Comparison of ENCODE assay signal across 10 cellular contexts in genomic region chr16:19130385-19130784, GRCh38. TPM values are rescaled to one million over a fixed set of nuclear protein-coding genes. Genes with fewer than 3 reads are reported as not detected.
DNase-seq lines count a peak whose midpoint lies in the region; ATAC-seq and TF ChIP-seq lines count a peak whose summit lies in the region.
"Had no signal": no experiment of that assay in that cellular context is flagged by ENCODE, and none has a peak within 500 bp of the region (broad histone marks: within the 10 kb centered on the region; RNA-seq: fewer than 3 reads in every experiment).

No MANE protein-coding gene starts in this region.

- H3K4me1 ChIP-seq in mammary epithelial cell (ENCODE audit: insufficient read depth, low read length) = peaks cover 9% of the 10 kb centered on the region
- peaks cover 25% of the 10 kb centered on the region for H3K4me1 ChIP-seq in mucosa of descending colon (ENCODE audit: low read depth)
- peaks cover 10 to 38% (median 25%) of the 10 kb centered on the region in 4 donors for H3K4me1 ChIP-seq in transverse colon

- H3K4me1 Mint-ChIP-seq in MCF 10A (ENCODE audit: insufficient read depth, unreplicated experiment) = peaks cover 24% of the 10 kb centered on the region
- peaks cover 19% of the 10 kb centered on the region for H3K4me1 Mint-ChIP-seq in central memory CD8-positive, alpha-beta T cell

- no peaks in the 10 kb centered on the region for H3K79me2 ChIP-seq in mammary epithelial cell (ENCODE audit: insufficient read depth, low read length)

- H3K4me3 Mint-ChIP-seq in MCF 10A (ENCODE audit: unreplicated experiment) = no peak overlapping the region
- H3K4me3 Mint-ChIP-seq in central memory CD8-positive, alpha-beta T cell = peak overlapping the region; percentile 18

- peak overlapping the region; percentile 68 for H3K27ac Mint-ChIP-seq in MCF 10A (ENCODE audit: low read depth, unreplicated experiment)
- H3K27ac Mint-ChIP-seq in central memory CD8-positive, alpha-beta T cell (ENCODE audit: low read depth) = no peak overlapping the region

- POLR2A ChIA-PET in MCF 10A (lab: Yijun Ruan, JAX) = interaction anchor here (1.6 to 11.6 kb wide), 2 partner anchors 12 to 14 kb away, joined by 4 to 298 read pairs; partner anchors contain the start of gene ITPRIPL2

- WGBS in mammary epithelial cell (ENCODE audit: low coverage, missing lambda C conversion rate) = 100% methylated on average over 6 of the region's 7 CpGs
- WGBS in transverse colon (ENCODE audit: low coverage in 1 of 2), 2 donors = 46 to 47% methylated on average over 6 to 7 of the region's 7 CpGs

- H3K36me3 Mint-ChIP-seq in MCF 10A (ENCODE audit: insufficient read depth, unreplicated experiment) = no peaks in the 10 kb centered on the region
- H3K36me3 Mint-ChIP-seq in central memory CD8-positive, alpha-beta T cell (ENCODE audit: insufficient read depth) = no peaks in the 10 kb centered on the region

- H3K36me3 ChIP-seq in mammary epithelial cell (ENCODE audit: insufficient read depth, low read length) (no peaks in the 10 kb centered on the region), mucosa of descending colon (ENCODE audit: low read depth) (no peaks in the 10 kb centered on the region), transverse colon (no peaks in the 10 kb centered on the region)

- CTCF ChIA-PET in MCF 10A (lab: Yijun Ruan, JAX) = interaction anchor here (1.0 to 1.3 kb wide), 2 partner anchors 14 to 17 kb away, joined by 3 read pairs; no protein-coding TSS in a partner anchor
- CTCF ChIA-PET in mammary epithelial cell (lab: Charles Lee; ENCODE audit: low non-redundant PET) = no interaction called here

- BruUV-seq in MCF 10A (replicated peaks; lab: Mats Ljungman, UMichigan) = no TSS peak
- no TSS peak for BruUV-seq in mammary epithelial cell (replicated peaks; lab: Mats Ljungman, UMichigan)

- H3K27me3 Mint-ChIP-seq in MCF 10A (ENCODE audit: insufficient read depth, unreplicated experiment) = no peaks in the 10 kb centered on the region
- no peaks in the 10 kb centered on the region for H3K27me3 Mint-ChIP-seq in central memory CD8-positive, alpha-beta T cell

- no peak for TF ChIP-seq POLR2A in transverse colon (IDR thresholded peaks at IDR 0.05)

- dilution Hi-C loops in mammary epithelial cell (cut with HindIII; ENCODE audit: low sequenced_read_pairs) = loop anchor here (25.0 kb wide), 1 partner anchor 382 kb away; the partner anchor contains the start of genes CCP110 and GDE1

- in situ Hi-C loops in mammary epithelial cell (cut with MboI; ENCODE audit: low sequenced_read_pairs in 2 of 2) (no loop called here), transverse colon (cut with MboI; ENCODE audit: low pct_ligation_motif_present in 1 of 4, low pct_unique_long_range_greater_than_20kb in 1 of 4, low sequenced_read_pairs in 3 of 4) (no loop called here)

- H3K27me3 ChIP-seq in mammary epithelial cell (ENCODE audit: insufficient read depth, low read length) = no peaks in the 10 kb centered on the region
- H3K27me3 ChIP-seq in transverse colon = no peaks in the 10 kb centered on the region

- TF ChIP-seq EP300 in transverse colon (IDR thresholded peaks at IDR 0.05; ENCODE audit: low read depth) = no peak

- no peaks in the 10 kb centered on the region for H4K20me1 ChIP-seq in mammary epithelial cell (ENCODE audit: insufficient read depth, low read length)

- DNase-seq in MCF 10A (ENCODE audit: unreplicated experiment) (no peak), mammary epithelial cell (no peak), mucosa of descending colon (no peak), transverse colon (no peak), NCI-H128 (lab: John Stamatoyannopoulos, UW; ENCODE audit: unreplicated experiment) (no peak)
- DNase-seq in central memory CD8-positive, alpha-beta T cell (ENCODE audit: low spot score in 2 of 2) = no peak
- DNase-seq: NCI-H1048; stimulated activated CD4-positive, alpha-beta T cell treated with anti-CD3 and anti-CD28 coated beads, Interleukin-4, amount 100 ng/mL, for 1 hour had no signal

- ATAC-seq in central memory CD8-positive, alpha-beta T cell (replicated peaks; ENCODE audit: extremely low read depth, poor library complexity, severe bottlenecking) = no peak
- ATAC-seq in mucosa of descending colon (peak; percentile 50), HG02885 (IDR thresholded peaks at IDR 0.05; ENCODE audit: poor library complexity, unreplicated experiment) (no peak), HG02623 (IDR thresholded peaks at IDR 0.05; ENCODE audit: unreplicated experiment) (no peak)

- H3K9me3 Mint-ChIP-seq in MCF 10A (ENCODE audit: unreplicated experiment) = no peaks in the 10 kb centered on the region
- H3K9me3 Mint-ChIP-seq in central memory CD8-positive, alpha-beta T cell = no peaks in the 10 kb centered on the region

- H3K9ac ChIP-seq in mammary epithelial cell (ENCODE audit: insufficient read depth, low read length) = no peak overlapping the region

- no peaks in the 10 kb centered on the region for H3K9me3 ChIP-seq in mammary epithelial cell (replicated peaks; ENCODE audit: insufficient read depth, low read length)
- H3K9me3 ChIP-seq in mucosa of descending colon = peaks cover 5% of the 10 kb centered on the region
- H3K9me3 ChIP-seq in transverse colon = peaks cover 0 to 3% of the 10 kb centered on the region in 2 donors

- no peak overlapping the region for H2AFZ ChIP-seq in mammary epithelial cell (ENCODE audit: low read depth, low read length)

- TF ChIP-seq CTCF in MCF 10A (IDR thresholded peaks at IDR 0.05; ENCODE audit: unreplicated experiment) = no peak
- no peak for TF ChIP-seq CTCF in mammary epithelial cell (conservative IDR thresholded peaks at IDR 0.05 in 1 of 2, IDR thresholded peaks at IDR 0.05 in 1 of 2; ENCODE audit: extremely low read depth in 1 of 2, insufficient read depth in 1 of 2, low read depth in 1 of 2, low read length in 2 of 2)
- no peak for TF ChIP-seq CTCF in mucosa of descending colon (IDR thresholded peaks at IDR 0.05)
- TF ChIP-seq CTCF in transverse colon (IDR thresholded peaks at IDR 0.05) = no peak

- H3K27ac ChIP-seq in mammary epithelial cell (ENCODE audit: insufficient read depth, low read depth, low read length) (no peak overlapping the region), transverse colon (peak overlapping the region; percentile 65 to 79 (median 70))

- no peak overlapping the region for H3K4me3 ChIP-seq in mammary epithelial cell (replicated peaks in 1 of 3; ENCODE audit: insufficient read depth in 1 of 3, low read depth in 2 of 3, low read length in 3 of 3)
- H3K4me3 ChIP-seq in mucosa of descending colon = no peak overlapping the region
- no peak overlapping the region for H3K4me3 ChIP-seq in transverse colon

- no peak overlapping the region for H3K4me2 ChIP-seq in mammary epithelial cell (ENCODE audit: insufficient read depth, low read depth, low read length)

- intact Hi-C loops in MCF 10A (cut with micrococcal nuclease) = no loop called here
- intact Hi-C loops in mammary epithelial cell (cut with micrococcal nuclease) = no loop called here
- intact Hi-C loops in mucosa of descending colon (cut with DNase I, micrococcal nuclease) = no loop called here
- intact Hi-C loops in transverse colon (cut with DNase I; ENCODE audit: low total_unique reads) = no loop called here

RNA-seq across cellular contexts. Expression of gene ITPRIPL2, which starts 16.6 kb away (rescaled TPM):
- total RNA-seq in MCF 10A (2022) (49.3 and 53.7 TPM in 2 replicates), mammary epithelial cell (10 to 100 TPM; 44.0 to 53.3 TPM), mucosa of descending colon (10 to 100 TPM; 36.3 to 49.9 (median 36.5) TPM), transverse colon (10 to 100 TPM; 22.9 to 79.3 (median 48.0) TPM)
- 12.9 TPM for polyA plus RNA-seq in mammary epithelial cell
- polyA minus RNA-seq in mammary epithelial cell = 27.9 TPM

RNA-seq across cellular contexts. Expression of gene SYT17, which starts 37.7 kb away (rescaled TPM):
- total RNA-seq in MCF 10A (2022) = not detected in 2 replicates
- under 1 TPM; 0.17 to 0.24 TPM for total RNA-seq in mammary epithelial cell
- polyA plus RNA-seq in mammary epithelial cell = 0.12 TPM
- not detected for polyA minus RNA-seq in mammary epithelial cell
- 10 to 100 TPM in 1 of 3 donors, 1 to 10 TPM in 2; 4.9 to 13.3 (median 5.9) TPM for total RNA-seq in mucosa of descending colon
- total RNA-seq in transverse colon = 10 to 100 TPM in 3 of 4 donors, 1 to 10 TPM in 1; 9.1 to 51.7 (median 19.1) TPM
